22 cellular contexts compared by ENCODE assay signal in the genomic region with DNA sequence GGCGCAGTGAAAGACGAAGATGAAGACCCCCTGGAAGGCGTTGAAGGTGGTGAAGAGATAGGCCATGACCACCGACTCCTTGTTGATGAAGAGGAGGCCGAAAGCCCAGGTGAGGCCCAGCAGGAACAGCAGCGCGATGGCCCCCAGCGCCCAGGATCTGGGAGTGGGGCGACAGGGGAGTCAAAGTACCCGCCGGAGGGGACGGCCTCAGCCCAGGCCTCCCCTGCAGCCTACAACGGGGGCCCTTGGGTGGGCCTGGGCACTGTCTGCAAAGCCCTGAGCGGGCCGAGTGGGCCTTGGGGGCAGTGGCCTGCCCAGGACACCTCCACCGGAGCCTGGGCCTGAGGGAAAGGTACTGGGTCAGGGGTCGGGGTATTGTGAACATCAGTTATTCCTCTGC.
"Had no signal": no experiment of that assay in that cellular context is flagged by ENCODE, and none has a peak within 500 bp of the region (broad histone marks: within the 10 kb centered on the region; RNA-seq: fewer than 3 reads in every experiment).

No MANE protein-coding gene starts in this region.

- FAIRE-seq: RCC 7860 had no signal

- H3K4me3 Mint-ChIP-seq: IgD-negative memory B cell had no signal

- H3K4me1 ChIP-seq: SJSA1 had no signal

- H3K9me3 Mint-ChIP-seq: IgD-negative memory B cell had no signal

- H3K9me3 ChIP-seq: SJSA1 had no signal

- H3K27ac Mint-ChIP-seq: IgD-negative memory B cell had no signal

- DNase-seq: KBM-7, MV-4-11, NCI-H1048, NCI-H1105 treated with DMSO at 0.1 percent for 48 hours, NCI-H1417 treated with DMSO at 0.1 percent for 48 hours, NCI-H146, NCI-H1694 treated with DMSO at 0.1 percent for 48 hours, NCI-H1930, NCI-H2081, NCI-H2107, NCI-H2227 treated with DMSO at 0.1 percent for 48 hours, NCI-H510A, NCI-H524 treated with DMSO at 0.1 percent for 48 hours, NCI-H69, NCI-H774, Right ventricle myocardium superior, RPMI8226, SIG-M5 had no signal

- H3K27me3 Mint-ChIP-seq: IgD-negative memory B cell had no signal

- H3K27me3 ChIP-seq: SJSA1 had no signal

- H3K4me3 ChIP-seq: SJSA1 had no signal

- H3K4me1 Mint-ChIP-seq: IgD-negative memory B cell had no signal

- H3K27ac ChIP-seq: HL-60, SJSA1 had no signal
